ENCODE assay signal across 16 cellular contexts in the genomic region with DNA sequence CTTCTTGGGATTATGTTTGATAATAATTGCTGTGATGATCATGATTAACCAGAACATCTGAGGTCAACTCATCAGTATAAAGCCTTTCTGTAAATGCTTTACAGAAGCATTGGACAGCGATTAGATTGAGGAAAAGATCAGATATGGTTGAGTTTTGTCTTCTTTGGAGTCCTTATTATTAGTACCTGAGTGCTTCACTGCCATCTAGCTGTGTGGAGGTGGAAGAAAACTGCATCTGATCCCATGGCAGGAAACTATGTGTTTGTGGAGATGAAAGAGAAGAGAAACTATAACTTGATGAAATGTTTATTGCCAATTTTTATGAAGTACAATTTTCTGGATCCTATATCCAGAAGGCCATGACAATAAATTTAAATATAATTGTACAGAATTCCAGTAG. TPM values are rescaled to one million over a fixed set of nuclear protein-coding genes. Genes with fewer than 3 reads are reported as not detected.
DNase-seq lines count a peak whose midpoint lies in the region; ATAC-seq lines count a peak whose summit lies in the region.
"Had no signal": no experiment of that assay in that cellular context is flagged by ENCODE, and none has a peak within 500 bp of the region (broad histone marks: within the 10 kb centered on the region; RNA-seq: fewer than 3 reads in every experiment).

No MANE protein-coding gene starts in this region.

- in situ Hi-C loops in SK-MEL-5 (cut with HindIII; ENCODE audit: low pct_unique_long_range_greater_than_20kb, low sequenced_read_pairs): no loop called here

- DNase-seq in SHP77 (lab: John Stamatoyannopoulos, UW): peak; percentile 5 to 12
- no peak for DNase-seq in SHP77 treated with DMSO at 0.1 percent for 48 hours (lab: John Stamatoyannopoulos, UW)
- peak; percentile 6 for DNase-seq in LHCN-M2 (ENCODE audit: low read depth)
- peak; percentile 59 for DNase-seq in SK-MEL-5 (ENCODE audit: low read depth, low spot score)
- DNase-seq in iris pigment epithelial cell (ENCODE audit: low read depth): peak; percentile 8
- no peak for DNase-seq in NCI-H748 treated with DMSO at 0.1 percent for 48 hours (lab: John Stamatoyannopoulos, UW)
- DNase-seq: amygdala; DMS153; kidney; naive B cell; stimulated activated CD4-positive, alpha-beta T cell treated with anti-CD3 and anti-CD28 coated beads, Interleukin-4, amount 100 ng/mL, for 24 hours; stimulated activated naive B cell treated with anti-CD40 and anti-IgM and Interleukin-4, amounts not matched to agents 10 μg/mL and 1 μg/mL and 100 μg/mL, for 72 hours had no signal

- no peak for ATAC-seq in HG02642 (IDR thresholded peaks at IDR 0.05; ENCODE audit: poor library complexity, unreplicated experiment)
- ATAC-seq in GM18498 (IDR thresholded peaks at IDR 0.05; ENCODE audit: unreplicated experiment): no peak
- ATAC-seq: gastroesophageal sphincter; stimulated activated naive B cell treated with anti-CD40 and anti-IgM and Interleukin-4, amounts not matched to agents 10 μg/mL and 1 μg/mL and 100 μg/mL, for 72 hours had no signal

RNA-seq across cellular contexts. Expression of a gene that starts 11.4 kb away (rescaled TPM):
- total RNA-seq in LHCN-M2 (2014; rRNA removed): not detected in 2 replicates
- polyA plus RNA-seq in LHCN-M2 (2012): 0.05 TPM
- total RNA-seq in SK-MEL-5 (2014; rRNA removed; shearing (Covaris generic)): not detected in 2 replicates
- not detected in 2 replicates for polyA plus RNA-seq in SK-MEL-5 (2015; cell fraction: cytosol; rRNA removed)
- polyA plus RNA-seq in SK-MEL-5 (2015; cell fraction: nucleus; rRNA removed): not detected in 2 replicates
- total RNA-seq: gastroesophageal sphincter, kidney, vagina had no signal

RNA-seq across cellular contexts. Expression of a gene that starts 23.4 kb away (rescaled TPM):
- total RNA-seq in LHCN-M2 (2014; rRNA removed): under 0.01 TPM in 1 of 2 replicates, not detected in the other
- 2.4 TPM for polyA plus RNA-seq in LHCN-M2 (2012)
- total RNA-seq in SK-MEL-5 (2014; rRNA removed; shearing (Covaris generic)): not detected in 2 replicates
- not detected in 2 replicates for polyA plus RNA-seq in SK-MEL-5 (2015; cell fraction: cytosol; rRNA removed)
- polyA plus RNA-seq in SK-MEL-5 (2015; cell fraction: nucleus; rRNA removed): not detected in 2 replicates
- total RNA-seq: kidney had no signal

Comparison
In these comparisons a context has a peak if more than half of its experiments do, and no peak if none do; other contexts are left out.
1. DNase-seq: peak in SHP77 (2 of 2), LHCN-M2 (single experiment), SK-MEL-5 (single experiment) and iris pigment epithelial cell (single experiment); none in SHP77 treated with DMSO at 0.1 percent for 48 hours (single experiment) and NCI-H748 treated with DMSO at 0.1 percent for 48 hours (single experiment).